Comparison of ENCODE assay signal across 1 cellular context in the genomic region with DNA sequence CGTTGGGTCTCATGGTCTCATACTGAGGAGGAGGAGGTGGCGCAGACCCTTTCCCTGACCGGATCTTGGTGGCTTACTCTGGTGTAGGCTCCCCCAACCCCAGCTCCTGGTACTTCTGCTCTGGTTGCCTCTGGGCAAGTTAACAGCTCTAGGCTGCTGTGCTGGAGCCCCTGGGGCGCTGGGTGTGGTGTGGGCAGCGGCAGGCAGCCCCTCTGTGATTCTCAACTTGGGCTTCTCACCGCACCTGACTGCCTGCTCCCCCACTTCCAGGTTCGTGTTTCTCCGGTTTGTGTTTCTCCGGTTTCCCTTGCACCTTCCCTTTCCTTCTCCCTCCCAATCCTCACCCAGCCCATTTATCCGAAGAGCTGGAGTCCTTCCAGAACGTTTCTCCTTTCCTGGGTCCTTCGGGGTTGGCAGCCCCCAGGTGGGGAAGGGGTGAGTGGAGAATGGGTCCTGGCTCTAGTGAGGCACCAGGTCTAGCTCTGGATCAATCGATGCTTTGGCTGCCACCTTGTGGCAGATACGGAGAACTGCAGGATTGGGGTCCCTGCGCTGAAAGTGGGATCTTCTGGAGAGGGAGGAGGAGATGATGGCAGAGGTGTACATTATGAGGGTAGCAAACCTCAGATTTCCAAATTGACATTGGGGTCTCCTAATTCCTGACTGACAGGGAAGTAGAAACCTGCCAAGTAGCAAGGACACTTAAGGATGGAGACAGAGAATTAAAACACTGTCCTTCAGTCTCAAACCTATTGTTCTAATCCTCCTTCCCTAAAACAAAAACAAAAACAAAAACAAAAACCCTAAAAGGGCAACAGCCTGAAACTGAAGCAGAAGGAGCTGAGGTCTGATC.
A peak's percentile ranks its signal among the peaks of the same experiment; 100 is the strongest.
TF ChIP-seq lines count a peak whose summit lies in the region.

No MANE protein-coding gene starts in this region.

TF ChIP-seq in H1, 55 proteins besides CTCF, POLR2A, EP300 and RAD21:
- TF ChIP-seq KDM4A (IDR thresholded peaks at IDR 0.05; ENCODE audit: low read depth, low read length, severe bottlenecking) (peak; percentile 52), ASH2L (IDR thresholded peaks at IDR 0.05; ENCODE audit: low read length) (peak; percentile 40), SIN3A (conservative IDR thresholded peaks at IDR 0.05 in 1 of 2, IDR thresholded peaks at IDR 0.05 in 1 of 2; ENCODE audit: low read depth in 1 of 2, low read length in 2 of 2) (0 out of 4 replicates have a peak, but pooled peaks of 1 of the 2 experiments have one; percentile 48), TCF12 (IDR thresholded peaks at IDR 0.05; ENCODE audit: low read depth, low read length) (no peak), EZH2 (IDR thresholded peaks at IDR 0.05; ENCODE audit: low read depth, low read length, severe bottlenecking) (no peak), HDAC2 (IDR thresholded peaks at IDR 0.05; ENCODE audit: borderline replicate concordance in 1 of 2, low read depth in 2 of 2, low read length in 2 of 2) (no peak), NRF1 (IDR thresholded peaks at IDR 0.05; ENCODE audit: low read depth, low read length) (0 out of 2 replicates have a peak, but pooled peaks have one; percentile 5)
TF ChIP-seq in H1: peak in this region for 4.
